33 cellular contexts compared by ENCODE assay signal in the genomic region with DNA sequence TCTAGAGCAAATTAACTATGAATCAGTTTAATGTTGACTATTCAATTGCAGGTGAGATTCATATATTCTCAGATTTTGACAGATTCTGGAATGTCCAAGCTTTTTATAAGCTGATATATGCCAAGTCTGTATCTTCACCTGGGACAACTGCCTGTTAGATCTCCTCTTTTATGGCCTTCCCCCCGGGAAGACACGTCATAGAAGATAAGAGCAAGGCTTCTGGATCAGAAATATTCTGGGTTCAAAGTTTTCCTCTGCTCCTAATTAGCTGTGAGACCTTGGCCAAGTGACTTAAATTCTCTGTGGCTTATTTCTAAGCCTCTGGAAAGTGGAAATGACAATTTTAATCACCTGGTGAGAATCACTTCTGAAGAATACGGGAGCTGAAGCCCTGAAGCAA.
DNase-seq lines count a peak whose midpoint lies in the region; ATAC-seq, FAIRE-seq and TF ChIP-seq lines count a peak whose summit lies in the region.
"Had no signal": no experiment of that assay in that cellular context is flagged by ENCODE, and none has a peak within 500 bp of the region (broad histone marks: within the 10 kb centered on the region; RNA-seq: fewer than 3 reads in every experiment).

No MANE protein-coding gene starts in this region.

- H3K4me2 ChIP-seq in osteoblast (ENCODE audit: insufficient read depth, low read length) = no peak overlapping the region
- H3K4me2 ChIP-seq: A549; BLaER1; BLaER1 treated with 17β-estradiol and CSF1 and Interleukin-3, amounts not matched to agents 10 nM and 100 nM had no signal

- no peak overlapping the region for H2AFZ ChIP-seq in osteoblast (ENCODE audit: low read length)

- no peaks in the 10 kb centered on the region for H3K79me2 ChIP-seq in osteoblast (ENCODE audit: insufficient read depth, low read length)

- H3K27me3 ChIP-seq in osteoblast (ENCODE audit: insufficient read depth, low read length) (no peaks in the 10 kb centered on the region), small intestine (ENCODE audit: control insufficient read depth in 2 of 2, insufficient read depth in 2 of 2, low read length in 2 of 2) (no peaks in the 10 kb centered on the region), tibial artery (no peaks in the 10 kb centered on the region), H7 (ENCODE audit: control insufficient read depth, insufficient read depth, low read length) (no peaks in the 10 kb centered on the region)
- H3K27me3 ChIP-seq: BE2C; BLaER1; BLaER1 treated with 17β-estradiol and CSF1 and Interleukin-3, amounts not matched to agents 10 nM and 100 nM had no signal

- no peak overlapping the region for H3K4me3 ChIP-seq in osteoblast (ENCODE audit: insufficient read depth, low read length)
- H3K4me3 ChIP-seq in small intestine (ENCODE audit: low read depth in 1 of 2, low read length in 2 of 2) = no peak overlapping the region
- no peak overlapping the region for H3K4me3 ChIP-seq in tibial artery
- no peak overlapping the region for H3K4me3 ChIP-seq in H7 (ENCODE audit: insufficient read depth, low read depth, low read length)
- H3K4me3 ChIP-seq: A549; BLaER1; BLaER1 treated with 17β-estradiol and CSF1 and Interleukin-3, amounts not matched to agents 10 nM and 100 nM had no signal

- DNase-seq in osteoblast (ENCODE audit: insufficient read length, low spot score, missing footprints) = peak; percentile 8
- peak; percentile 83 for DNase-seq in small intestine
- no peak for DNase-seq in tibial artery
- DNase-seq in activated CD4-positive, alpha-beta T cell treated with anti-CD3 and anti-CD28 coated beads for 1 hour = no peak
- no peak for DNase-seq in H7
- DNase-seq: 8988T; ACHN; AML-193; BE2C; C1 segment of cervical spinal cord; Caco-2; Calu3; CD4-positive, alpha-beta memory T cell; CD4-positive, alpha-beta T cell; CD4-positive, CD25-positive, alpha-beta regulatory T cell; CD8-positive, alpha-beta memory T cell; CD8-positive, alpha-beta T cell; COR-L47; DMS 273 treated with DMSO at 0.1 percent for 48 hours; DMS153; DMS53; DMS79; DMS79 treated with DMSO at 0.1 percent for 48 hours; DND-41; EL had no signal

- intact Hi-C loops in tibial artery (cut with DNase I; ENCODE audit: low total_unique reads) = no loop called here

- no peak for FAIRE-seq in small intestine (lab: Jason Lieb, UNC)
- FAIRE-seq: A204.1, A549, D721Med had no signal

- H4K20me1 ChIP-seq in osteoblast (ENCODE audit: insufficient read depth, low read length) = no peaks in the 10 kb centered on the region
- H4K20me1 ChIP-seq: BLaER1; BLaER1 treated with 17β-estradiol and CSF1 and Interleukin-3, amounts not matched to agents 10 nM and 100 nM had no signal

- H3K4me1 ChIP-seq in osteoblast (ENCODE audit: insufficient read depth, low read length) (no peaks in the 10 kb centered on the region), small intestine (ENCODE audit: control insufficient read depth in 2 of 2, insufficient read depth in 1 of 2, low read depth in 1 of 2, low read length in 1 of 2) (peaks cover 2 to 9% of the 10 kb centered on the region in 2 donors), tibial artery (peaks cover 0 to 58% (median 33%) of the 10 kb centered on the region in 4 donors)
- H3K4me1 ChIP-seq: A549; BLaER1; BLaER1 treated with 17β-estradiol and CSF1 and Interleukin-3, amounts not matched to agents 10 nM and 100 nM had no signal

- ATAC-seq in GM19467 (IDR thresholded peaks at IDR 0.05; ENCODE audit: unreplicated experiment) = no peak
- ATAC-seq: A549; CD8-positive, alpha-beta T cell had no signal

- TF ChIP-seq CTCF in osteoblast (IDR thresholded peaks at IDR 0.05; ENCODE audit: extremely low read depth, low read depth, low read length) = no peak
- no peak for TF ChIP-seq CTCF in tibial artery (IDR thresholded peaks at IDR 0.05)

- H3K36me3 ChIP-seq in osteoblast (ENCODE audit: insufficient read depth, low read length) = no peaks in the 10 kb centered on the region
- H3K36me3 ChIP-seq in small intestine (ENCODE audit: control insufficient read depth in 2 of 2, insufficient read depth in 2 of 2, low read length in 2 of 2) = no peaks in the 10 kb centered on the region
- H3K36me3 ChIP-seq in tibial artery = no peaks in the 10 kb centered on the region
- no peaks in the 10 kb centered on the region for H3K36me3 ChIP-seq in H7 (replicated peaks; ENCODE audit: control insufficient read depth, insufficient read depth, low read length)
- H3K36me3 ChIP-seq: BE2C; BLaER1; BLaER1 treated with 17β-estradiol and CSF1 and Interleukin-3, amounts not matched to agents 10 nM and 100 nM had no signal

- WGBS in small intestine, 3 donors = 20 to 64% (median 29%) methylated on average over 3 of the region's 3 CpGs

- H3K9me3 ChIP-seq in osteoblast (ENCODE audit: low read depth, low read length) = no peaks in the 10 kb centered on the region
- no peaks in the 10 kb centered on the region for H3K9me3 ChIP-seq in small intestine (ENCODE audit: control insufficient read depth, low read depth)
- no peaks in the 10 kb centered on the region for H3K9me3 ChIP-seq in tibial artery
- H3K9me3 ChIP-seq: A549, BE2C, BLaER1, Caco-2 had no signal

- H3K27ac ChIP-seq in osteoblast (ENCODE audit: low read depth, low read length) (no peak overlapping the region), small intestine (ENCODE audit: low read depth in 1 of 2, low read length in 1 of 2) (no peak overlapping the region), tibial artery (peak overlapping the region; percentile 81 to 84)
- H3K27ac ChIP-seq: 22Rv1; A549; BLaER1; BLaER1 treated with 17β-estradiol and CSF1 and Interleukin-3, amounts not matched to agents 10 nM and 100 nM; C4-2B had no signal

Comparison
In these comparisons a context has a peak if more than half of its experiments do, and no peak if none do; other contexts are left out.
1. DNase-seq: peak in osteoblast (single experiment) and small intestine (single experiment); none in tibial artery (0 of 2), activated CD4-positive, alpha-beta T cell treated with anti-CD3 and anti-CD28 coated beads for 1 hour (single experiment) and H7 (single experiment).
2. H3K27ac ChIP-seq: peak in tibial artery (2 of 2); none in osteoblast (single experiment) and small intestine (0 of 2).